7 cellular contexts compared by ENCODE assay signal in genomic region chr1:58768971-58769808, GRCh38. TPM values are rescaled to one million over a fixed set of nuclear protein-coding genes. Genes with fewer than 3 reads are reported as not detected.
DNase-seq lines count a peak whose midpoint lies in the region; ATAC-seq and TF ChIP-seq lines count a peak whose summit lies in the region.

No MANE protein-coding gene starts in this region.

- H2BK12ac ChIP-seq in mesenchymal stem cell (ENCODE audit: low read length in 2 of 2), result peak overlapping the region in 1 of 2 experiments; percentile 45

- H3K23ac ChIP-seq in mesenchymal stem cell (ENCODE audit: low read length in 2 of 2), result no peak overlapping the region

- intact Hi-C loops in activated CD4-positive, alpha-beta T cell treated with anti-CD3 and anti-CD28 coated beads, Interleukin-2, amount 10 ng/mL, durations not matched to agents 24 days and 14 days (cut with micrococcal nuclease), result loop anchor here (2.0 kb wide), 1 partner anchor 28 kb away; no protein-coding TSS in a partner anchor
- intact Hi-C loops in transverse colon (cut with DNase I; ENCODE audit: low total_unique reads), result loop anchor here (2.0 kb wide), 1 partner anchor 28 kb away; no protein-coding TSS in a partner anchor

- H3K4me1 ChIP-seq in mesenchymal stem cell (ENCODE audit: control insufficient read depth, insufficient read depth, low read depth, low read length), result peaks cover 6% of the 10 kb centered on the region
- H3K4me1 ChIP-seq in transverse colon, result peaks cover 0 to 13% (median 8%) of the 10 kb centered on the region in 4 donors

- H3K27ac Mint-ChIP-seq in activated CD4-positive, alpha-beta T cell treated with anti-CD3 and anti-CD28 coated beads, Interleukin-2, amount 10 ng/mL, durations not matched to agents 24 days and 14 days, result no peak overlapping the region
- no peak overlapping the region for H3K27ac Mint-ChIP-seq in endothelial cell (ENCODE audit: unreplicated experiment)

- H3K27me3 Mint-ChIP-seq in activated CD4-positive, alpha-beta T cell treated with anti-CD3 and anti-CD28 coated beads, Interleukin-2, amount 10 ng/mL, durations not matched to agents 24 days and 14 days, result peaks cover 3% of the 10 kb centered on the region
- no peaks in the 10 kb centered on the region for H3K27me3 Mint-ChIP-seq in endothelial cell (ENCODE audit: unreplicated experiment)

- TF ChIP-seq POLR2A in transverse colon (IDR thresholded peaks at IDR 0.05), result no peak

- no peak overlapping the region for H4K91ac ChIP-seq in mesenchymal stem cell (ENCODE audit: low read length)

- H3K4ac ChIP-seq in mesenchymal stem cell (ENCODE audit: low read depth in 1 of 2, low read length in 2 of 2), result no peak overlapping the region

- H3K27me3 ChIP-seq in mesenchymal stem cell (ENCODE audit: control insufficient read depth in 1 of 2, insufficient read depth in 1 of 2, low read length in 2 of 2) (no peaks in the 10 kb centered on the region), transverse colon (no peaks in the 10 kb centered on the region)

- H3K9me3 Mint-ChIP-seq in activated CD4-positive, alpha-beta T cell treated with anti-CD3 and anti-CD28 coated beads, Interleukin-2, amount 10 ng/mL, durations not matched to agents 24 days and 14 days, result no peaks in the 10 kb centered on the region
- H3K9me3 Mint-ChIP-seq in endothelial cell (ENCODE audit: unreplicated experiment), result no peaks in the 10 kb centered on the region

- H3K9ac ChIP-seq in mesenchymal stem cell (ENCODE audit: low read length), result peak overlapping the region; percentile 57

- H3K4me2 ChIP-seq in mesenchymal stem cell (ENCODE audit: low read length, poor library complexity, severe bottlenecking), result no peak overlapping the region

- TF ChIP-seq EP300 in transverse colon (IDR thresholded peaks at IDR 0.05; ENCODE audit: low read depth), result no peak

- ATAC-seq in HG02759 (IDR thresholded peaks at IDR 0.05; ENCODE audit: unreplicated experiment), result no peak

- no peak overlapping the region for H2BK15ac ChIP-seq in mesenchymal stem cell (ENCODE audit: low read depth, poor library complexity, severe bottlenecking)

- no peak overlapping the region for H2AK5ac ChIP-seq in mesenchymal stem cell (ENCODE audit: low read length, severe bottlenecking)

- H2AFZ ChIP-seq in mesenchymal stem cell (ENCODE audit: low read depth, low read length), result no peak overlapping the region

- TF ChIP-seq CTCF in endothelial cell (IDR thresholded peaks at IDR 0.05; ENCODE audit: unreplicated experiment) (peak; percentile 75), transverse colon (IDR thresholded peaks at IDR 0.05) (peak; percentile 59 to 87 (median 85))

- H3K36me3 ChIP-seq in mesenchymal stem cell (ENCODE audit: control insufficient read depth in 1 of 2, insufficient read depth in 2 of 2, low read depth in 1 of 2, low read length in 2 of 2) (no peaks in the 10 kb centered on the region), transverse colon (no peaks in the 10 kb centered on the region)

- no peak overlapping the region for H3K18ac ChIP-seq in mesenchymal stem cell (ENCODE audit: low read depth in 1 of 2, low read length in 2 of 2)

- no peak overlapping the region for H2BK5ac ChIP-seq in mesenchymal stem cell (ENCODE audit: low read depth, low read length, poor library complexity, severe bottlenecking)

- H3K79me1 ChIP-seq in mesenchymal stem cell (replicated peaks; ENCODE audit: low read length, poor library complexity, severe bottlenecking), result no peaks in the 10 kb centered on the region

- peaks cover 14% of the 10 kb centered on the region for H3K4me1 Mint-ChIP-seq in activated CD4-positive, alpha-beta T cell treated with anti-CD3 and anti-CD28 coated beads, Interleukin-2, amount 10 ng/mL, durations not matched to agents 24 days and 14 days
- peaks cover 13% of the 10 kb centered on the region for H3K4me1 Mint-ChIP-seq in endothelial cell (ENCODE audit: unreplicated experiment)

- H3K14ac ChIP-seq in mesenchymal stem cell (ENCODE audit: low read length in 2 of 2), result no peak overlapping the region

- H3K4me3 ChIP-seq in mesenchymal stem cell (ENCODE audit: insufficient read depth in 1 of 2, low read depth in 1 of 2, low read length in 2 of 2) (no peak overlapping the region), transverse colon (no peak overlapping the region)

- no peak overlapping the region for H4K8ac ChIP-seq in mesenchymal stem cell (ENCODE audit: low read length)

- no peak overlapping the region for H3K4me3 Mint-ChIP-seq in activated CD4-positive, alpha-beta T cell treated with anti-CD3 and anti-CD28 coated beads, Interleukin-2, amount 10 ng/mL, durations not matched to agents 24 days and 14 days
- H3K4me3 Mint-ChIP-seq in endothelial cell (ENCODE audit: unreplicated experiment), result no peak overlapping the region

- H3K27ac ChIP-seq in mesenchymal stem cell (ENCODE audit: low read length, poor library complexity, severe bottlenecking) (no peak overlapping the region), transverse colon (no peak overlapping the region)

- no peaks in the 10 kb centered on the region for H3K9me3 ChIP-seq in mesenchymal stem cell (ENCODE audit: control insufficient read depth, low read length)
- no peaks in the 10 kb centered on the region for H3K9me3 ChIP-seq in transverse colon

- peak; percentile 63 for DNase-seq in G401 (ENCODE audit: low spot score)
- peak; percentile 36 for DNase-seq in NCI-H128 (lab: John Stamatoyannopoulos, UW; ENCODE audit: unreplicated experiment)
- peak; percentile 82 for DNase-seq in activated CD4-positive, alpha-beta T cell treated with anti-CD3 and anti-CD28 coated beads, Interleukin-2, amount 10 ng/mL, durations not matched to agents 24 days and 14 days
- peak; percentile 79 for DNase-seq in endothelial cell (ENCODE audit: low spot score)
- peak; percentile 66 for DNase-seq in mesenchymal stem cell
- DNase-seq in transverse colon, result peak; percentile 78

- no peaks in the 10 kb centered on the region for H3K36me3 Mint-ChIP-seq in activated CD4-positive, alpha-beta T cell treated with anti-CD3 and anti-CD28 coated beads, Interleukin-2, amount 10 ng/mL, durations not matched to agents 24 days and 14 days (ENCODE audit: low read depth)
- H3K36me3 Mint-ChIP-seq in endothelial cell (ENCODE audit: low read depth, unreplicated experiment), result no peaks in the 10 kb centered on the region

- H2BK120ac ChIP-seq in mesenchymal stem cell (ENCODE audit: low read depth, low read length), result no peak overlapping the region

- in situ Hi-C loops in G401 (cut with HindIII; ENCODE audit: low sequenced_read_pairs) (no loop called here), transverse colon (cut with MboI; ENCODE audit: low pct_ligation_motif_present in 1 of 4, low pct_unique_long_range_greater_than_20kb in 1 of 4, low sequenced_read_pairs in 3 of 4) (loop anchor here in 1 of 4 donors (25.0 kb wide), 1 partner anchor 943 kb away; no protein-coding TSS in a partner anchor)

- 51% methylated on average over 19 of the region's 22 CpGs for WGBS in mesenchymal stem cell
- WGBS in transverse colon (ENCODE audit: low coverage in 1 of 2), 2 donors, result 48 to 51% methylated on average over 12 to 22 of the region's 22 CpGs

RNA-seq across cellular contexts. Expression of gene JUN, which starts 14.7 kb away (rescaled TPM):
- total RNA-seq in G401 (2014; rRNA removed; shearing (Covaris generic)), result 6.7 and 7.9 TPM in 2 replicates
- 51.6 and 52.6 TPM in 2 replicates for total RNA-seq in activated CD4-positive, alpha-beta T cell treated with anti-CD3 and anti-CD28 coated beads, Interleukin-2, amount 10 ng/mL, durations not matched to agents 24 days and 14 days
- 56.3 TPM for total RNA-seq in endothelial cell (ENCODE audit: unreplicated experiment)
- polyA plus RNA-seq in mesenchymal stem cell (2013, experiment 1 of 2), result 118 TPM
- polyA plus RNA-seq in mesenchymal stem cell (2013, experiment 2 of 2), result 114 TPM
- total RNA-seq in transverse colon, result 100 to 1,000 TPM; 315 to 440 (median 376) TPM
